1 cellular context compared by ENCODE assay signal in genomic region chr20:50496773-50497375, GRCh38.
TF ChIP-seq lines count a peak whose summit lies in the region.

No MANE protein-coding gene starts in this region.

TF ChIP-seq in GM12878, 131 proteins besides CTCF, POLR2A, EP300 and RAD21 (continued from another document):
- TF ChIP-seq RCOR1 (conservative IDR thresholded peaks at IDR 0.05; ENCODE audit: low read depth, low read length) (no peak), KLF5 (IDR thresholded peaks at IDR 0.05; ENCODE audit: partially characterized antibody) (no peak), GATAD2B (conservative IDR thresholded peaks at IDR 0.05; ENCODE audit: low read depth) (no peak), CBX3 (IDR thresholded peaks at IDR 0.05; ENCODE audit: borderline replicate concordance, low read depth) (no peak), NR2F1 (conservative IDR thresholded peaks at IDR 0.05) (no peak), NRF1 (conservative IDR thresholded peaks at IDR 0.05; ENCODE audit: low read depth, low read length) (no peak), RUNX3 (IDR thresholded peaks at IDR 0.05; ENCODE audit: low read length) (no peak), HSF1 (IDR thresholded peaks at IDR 0.05; ENCODE audit: low read depth, low read length) (no peak), MTA3 (IDR thresholded peaks at IDR 0.05; ENCODE audit: borderline replicate concordance, low read length) (no peak), RBBP5 (conservative IDR thresholded peaks at IDR 0.05) (no peak), ZNF274 (IDR thresholded peaks at IDR 0.05; ENCODE audit: insufficient read depth, insufficient read length) (no peak), NR2C1 (IDR thresholded peaks at IDR 0.05) (no peak)
